In genomic region chr1:205672395-205672889, GRCh38 we compare ENCODE assay signal across 1 cellular context.
TF ChIP-seq lines count a peak whose summit lies in the region.

No MANE protein-coding gene starts in this region.

TF ChIP-seq in H1, 55 proteins besides CTCF, POLR2A, EP300 and RAD21:
- TF ChIP-seq RNF2 (IDR thresholded peaks at IDR 0.05; ENCODE audit: borderline replicate concordance, low read depth, low read length, missing control alignments, poor library complexity, severe bottlenecking) (no peak), PHF8 (conservative IDR thresholded peaks at IDR 0.05; ENCODE audit: low read depth, low read length) (no peak), TBP (IDR thresholded peaks at IDR 0.05; ENCODE audit: low read depth, low read length) (no peak), SUZ12 (IDR thresholded peaks at IDR 0.05; ENCODE audit: low read length) (no peak), SIN3A (conservative IDR thresholded peaks at IDR 0.05 in 1 of 2, IDR thresholded peaks at IDR 0.05 in 1 of 2; ENCODE audit: low read depth in 1 of 2, low read length in 2 of 2) (no peak; a peak in 1 of 4 replicates), CBX8 (IDR thresholded peaks at IDR 0.05; ENCODE audit: borderline replicate concordance, low read depth, low read length) (no peak), POU5F1 (IDR thresholded peaks at IDR 0.05; ENCODE audit: low read depth, low read length) (no peak)
